Comparison of ENCODE assay signal across 14 cellular contexts in genomic region chr1:24640288-24640687, GRCh38. TPM values are rescaled to one million over a fixed set of nuclear protein-coding genes. Genes with fewer than 3 reads are reported as not detected.
A peak's percentile ranks its signal among the peaks of the same experiment; 100 is the strongest.
DNase-seq lines count a peak whose midpoint lies in the region; ATAC-seq and TF ChIP-seq lines count a peak whose summit lies in the region.
"Had no signal": no experiment of that assay in that cellular context is flagged by ENCODE, and none has a peak within 500 bp of the region (broad histone marks: within the 10 kb centered on the region; RNA-seq: fewer than 3 reads in every experiment).

No MANE protein-coding gene starts in this region.

- H2BK5ac ChIP-seq in H9 (ENCODE audit: insufficient read length, low read length), result no peak overlapping the region

- H3K4me3 ChIP-seq in SK-N-SH (ENCODE audit: low read depth in 2 of 2, low read length in 1 of 2), result no peak overlapping the region
- H3K4me3 ChIP-seq in breast epithelium, result no peak overlapping the region
- H3K4me3 ChIP-seq: SK-N-MC had no signal

- H3K9me3 ChIP-seq in SK-N-SH (no peaks in the 10 kb centered on the region), H9 (ENCODE audit: control insufficient read depth, low read depth, low read length) (no peaks in the 10 kb centered on the region), breast epithelium (no peaks in the 10 kb centered on the region)

- H3K36me3 ChIP-seq in SK-N-SH (replicated peaks in 1 of 2; ENCODE audit: control insufficient read depth in 1 of 2, insufficient read depth in 2 of 2, low read length in 1 of 2) (peaks cover under 1 to 3% of the 10 kb centered on the region in 2 experiments), breast epithelium (no peaks in the 10 kb centered on the region)

- peaks cover 7% of the 10 kb centered on the region for H3K27me3 Mint-ChIP-seq in H9 (ENCODE audit: low read depth)
- peaks cover 3% of the 10 kb centered on the region for H3K27me3 Mint-ChIP-seq in nephron (ENCODE audit: low read depth)

- H3K9ac ChIP-seq in SK-N-SH (no peak overlapping the region), H9 (ENCODE audit: extremely low read depth, insufficient read length, low read length) (no peak overlapping the region)

- H3K4ac ChIP-seq in H9 (ENCODE audit: low read depth, low read length), result no peak overlapping the region

- H3K9me3 Mint-ChIP-seq in H9, result no peaks in the 10 kb centered on the region
- no peaks in the 10 kb centered on the region for H3K9me3 Mint-ChIP-seq in nephron
- H3K9me3 Mint-ChIP-seq: memory B cell had no signal

- H3K56ac ChIP-seq in H9 (ENCODE audit: insufficient read length, low read depth, low read length), result no peak overlapping the region

- H2AK5ac ChIP-seq in H9 (ENCODE audit: insufficient read length, low read length), result no peak overlapping the region

- H3K79me2 ChIP-seq in SK-N-SH (ENCODE audit: insufficient read depth) (peaks cover 32% of the 10 kb centered on the region), H9 (ENCODE audit: insufficient read depth, low read length) (peaks cover 19% of the 10 kb centered on the region)

- TF ChIP-seq POLR2A in breast epithelium (IDR thresholded peaks at IDR 0.05), result no peak

- in situ Hi-C loops in GM13976 (cut with MboI; ENCODE audit: low sequenced_read_pairs, unreplicated experiment), result no loop called here

- H3K9me2 ChIP-seq in SK-N-SH, result no peaks in the 10 kb centered on the region

- no peak for TF ChIP-seq EP300 in SK-N-SH (IDR thresholded peaks at IDR 0.05; ENCODE audit: borderline replicate concordance in 1 of 2, low read depth in 1 of 2, low read length in 1 of 2)

- H3K4me2 ChIP-seq in SK-N-SH (no peak overlapping the region), H9 (ENCODE audit: insufficient read depth, insufficient read length, low read length) (no peak overlapping the region)

- H2AFZ ChIP-seq in SK-N-SH (ENCODE audit: low read depth) (no peak overlapping the region), H9 (ENCODE audit: low read length) (no peak overlapping the region)

- H4K91ac ChIP-seq in H9 (ENCODE audit: insufficient read length, low read depth, low read length), result no peak overlapping the region

- H4K5ac ChIP-seq in H9 (ENCODE audit: insufficient read length, low read depth, low read length), result no peak overlapping the region

- WGBS in SK-N-SH (ENCODE audit: low lambda C conversion rate), result 85% methylated on average over 7 of the region's 7 CpGs
- WGBS in H9 (ENCODE audit: extremely low coverage, insufficient read length, low lambda C conversion rate), result no CpG with 5 or more reads among the region's 7 CpGs

- POLR2A ChIA-PET in SK-N-SH (lab: Yijun Ruan, JAX), result no interaction called here

- H3K23ac ChIP-seq in H9 (ENCODE audit: insufficient read length, low read depth, low read length), result no peak overlapping the region

- no peak overlapping the region for H2BK120ac ChIP-seq in H9 (ENCODE audit: low read depth, low read length, poor library complexity, severe bottlenecking)

- no peak overlapping the region for H3K18ac ChIP-seq in H9 (ENCODE audit: insufficient read length, low read depth, low read length)

- intact Hi-C loops in breast epithelium (cut with DNase I; ENCODE audit: low total_unique reads), result no loop called here

- no peak overlapping the region for H3K14ac ChIP-seq in H9 (ENCODE audit: insufficient read depth, low read length)

- H2BK20ac ChIP-seq in H9 (ENCODE audit: low read depth, low read length, poor library complexity, severe bottlenecking), result no peak overlapping the region

- TF ChIP-seq CTCF in SK-N-SH (IDR thresholded peaks at IDR 0.05) (no peak), H9 (conservative IDR thresholded peaks at IDR 0.05) (no peak), breast epithelium (IDR thresholded peaks at IDR 0.05) (no peak), nephron (IDR thresholded peaks at IDR 0.05; ENCODE audit: unreplicated experiment in 3 of 3) (no peak), GM13976 (IDR thresholded peaks at IDR 0.05; ENCODE audit: borderline replicate concordance, control extremely low read depth, extremely low read depth, insufficient read depth, missing control alignments) (no peak)

- no peak for TF ChIP-seq RAD21 in SK-N-SH (IDR thresholded peaks at IDR 0.05; ENCODE audit: low read length)

- H3F3A ChIP-seq in SK-N-SH (replicated peaks; ENCODE audit: insufficient read depth), result peaks cover 4% of the 10 kb centered on the region

- H4K8ac ChIP-seq in H9 (replicated peaks; ENCODE audit: insufficient read length, low read depth, low read length), result no peak overlapping the region

- no peak overlapping the region for H3K27ac Mint-ChIP-seq in H9
- peak overlapping the region in 2 of 3 experiments; percentile 67 to 100 for H3K27ac Mint-ChIP-seq in nephron
- H3K27ac Mint-ChIP-seq: memory B cell had no signal

- no peaks in the 10 kb centered on the region for H3K79me1 ChIP-seq in H9 (ENCODE audit: insufficient read depth, low read depth, low read length, poor library complexity, severe bottlenecking)

- H3K36me3 Mint-ChIP-seq in H9 (ENCODE audit: insufficient read depth in 1 of 3, low read depth in 3 of 3), result peaks cover 7 to 12% (median 9%) of the 10 kb centered on the region in 3 experiments; a peak in 5 of 7 replicates
- peaks cover 6% of the 10 kb centered on the region for H3K36me3 Mint-ChIP-seq in nephron (ENCODE audit: low read depth)
- H3K36me3 Mint-ChIP-seq: memory B cell had no signal

- no peak overlapping the region for H3K4me3 Mint-ChIP-seq in H9
- H3K4me3 Mint-ChIP-seq in nephron, result peak overlapping the region; percentile 93 to 99 (median 98)
- H3K4me3 Mint-ChIP-seq: memory B cell had no signal

- CTCF ChIA-PET in SK-N-SH (lab: Yijun Ruan, JAX), result interaction anchor here (0.6 kb wide), 1 partner anchor 105 kb away, joined by 3 read pairs; the partner anchor contains the start of gene CLIC4

- no peak overlapping the region for H3T11ph ChIP-seq in H9 (ENCODE audit: low read length)

- H4K20me1 ChIP-seq in SK-N-SH (ENCODE audit: insufficient read depth), result peaks cover 18% of the 10 kb centered on the region
- no peaks in the 10 kb centered on the region for H4K20me1 ChIP-seq in H9 (ENCODE audit: control insufficient read depth, insufficient read depth, insufficient read length)

- H3K27ac ChIP-seq in SK-N-SH (ENCODE audit: low read depth in 2 of 2, low read length in 1 of 2) (no peak overlapping the region), H9 (ENCODE audit: insufficient read length, low read depth, low read length) (no peak overlapping the region), breast epithelium (peak overlapping the region; percentile 70 to 80)
- H3K27ac ChIP-seq: HL-60, SK-N-MC had no signal

- no peak overlapping the region for H2BK12ac ChIP-seq in H9 (ENCODE audit: insufficient read length, low read depth, low read length)

- no peak for ATAC-seq in SK-N-SH treated with all-trans-retinoic acid at 6 μM for 48 hours

- no peaks in the 10 kb centered on the region for H3K27me3 ChIP-seq in SK-N-SH (ENCODE audit: insufficient read depth)
- H3K27me3 ChIP-seq in H9 (ENCODE audit: insufficient read depth, low read length), result no peaks in the 10 kb centered on the region
- H3K27me3 ChIP-seq in breast epithelium, result no peaks in the 10 kb centered on the region

- H3K4me1 ChIP-seq in SK-N-SH (ENCODE audit: control insufficient read depth in 1 of 2, insufficient read depth in 2 of 2, low read depth in 1 of 2, low read length in 1 of 2) (peaks cover 10 to 15% of the 10 kb centered on the region in 2 experiments; a peak in 3 of 4 replicates), H9 (ENCODE audit: insufficient read depth, low read length) (no peaks in the 10 kb centered on the region), breast epithelium (peaks cover 0 to 19% of the 10 kb centered on the region in 2 donors)

- peaks cover 7% of the 10 kb centered on the region for H3K23me2 ChIP-seq in H9 (ENCODE audit: insufficient read length, low read depth, low read length, poor library complexity, severe bottlenecking)

- DNase-seq in SK-N-SH (no peak), H9 (peak; percentile 54), breast epithelium (ENCODE audit: low spot score in 2 of 2) (peak in 1 of 2 donors; percentile 56), GM13976 (ENCODE audit: low spot score) (no peak), 8988T (no peak), SW480 (ENCODE audit: low spot score) (no peak)
- DNase-seq: activated CD4-positive, alpha-beta T cell treated with anti-CD3 and anti-CD28 coated beads, Interleukin-2, amount 50 U/mL, for 1 hour; MM.1S; NCI-H748 treated with DMSO at 0.1 percent for 48 hours had no signal

- peaks cover 19% of the 10 kb centered on the region in 2 experiments for H3K4me1 Mint-ChIP-seq in H9
- H3K4me1 Mint-ChIP-seq in nephron, result peaks cover 31% of the 10 kb centered on the region

- no peak overlapping the region for H2BK15ac ChIP-seq in H9 (ENCODE audit: low read depth, low read length)

TF ChIP-seq in SK-N-SH, 30 proteins besides CTCF, POLR2A, EP300 and RAD21:
- TF ChIP-seq RFX5 (IDR thresholded peaks at IDR 0.05; ENCODE audit: low read length), result no peak
- TF ChIP-seq, protein P1, sequence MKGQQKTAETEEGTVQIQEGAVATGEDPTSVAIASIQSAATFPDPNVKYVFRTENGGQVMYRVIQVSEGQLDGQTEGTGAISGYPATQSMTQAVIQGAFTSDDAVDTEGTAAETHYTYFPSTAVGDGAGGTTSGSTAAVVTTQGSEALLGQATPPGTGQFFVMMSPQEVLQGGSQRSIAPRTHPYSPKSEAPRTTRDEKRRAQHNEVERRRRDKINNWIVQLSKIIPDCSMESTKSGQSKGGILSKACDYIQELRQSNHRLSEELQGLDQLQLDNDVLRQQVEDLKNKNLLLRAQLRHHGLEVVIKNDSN (IDR thresholded peaks at IDR 0.05; ENCODE audit: borderline replicate concordance, low read depth), result peak; percentile 58; the same call in 1 of the 2 replicates

TF ChIP-seq in SK-N-SH treated with all-trans-retinoic acid at 6 μM for 48 hours, 23 proteins besides CTCF, POLR2A, EP300 and RAD21 (continues in another document):
- TF ChIP-seq PPARA (CRISPR knock-in tag; IDR thresholded peaks at IDR 0.05; ENCODE audit: borderline replicate concordance), result no peak

RNA-seq across cellular contexts. Expression of gene SRRM1, which starts 2.8 kb away (rescaled TPM):
- polyA plus RNA-seq in SK-N-SH (2012; rRNA removed), result 52.3 and 56.1 TPM in 2 replicates
- 42.1 and 43.8 TPM in 2 replicates for polyA plus RNA-seq in SK-N-SH (2012; cell fraction: cytosol; rRNA removed)
- polyA plus RNA-seq in SK-N-SH (2012; cell fraction: nucleus; rRNA removed), result 120 and 128 TPM in 2 replicates
- total RNA-seq in H9 (2021) (282 and 290 TPM in 2 replicates), breast epithelium (100 to 1,000 TPM in 2 of 3 donors, 10 to 100 TPM in 1; 96.3 to 134 (median 118) TPM)

Comparison
In these comparisons a context has a peak if more than half of its experiments do, and no peak if none do; other contexts are left out.
1. H3K27ac ChIP-seq: peak in breast epithelium (2 of 2); none in SK-N-SH (0 of 2) and H9 (single experiment).
2. H3K27ac Mint-ChIP-seq: peak in nephron (2 of 3); none in H9 (0 of 3).
3. H3K4me3 Mint-ChIP-seq: peak in nephron (3 of 3); none in H9 (0 of 2).